ENCODE assay signal across 20 cellular contexts in the genomic region with DNA sequence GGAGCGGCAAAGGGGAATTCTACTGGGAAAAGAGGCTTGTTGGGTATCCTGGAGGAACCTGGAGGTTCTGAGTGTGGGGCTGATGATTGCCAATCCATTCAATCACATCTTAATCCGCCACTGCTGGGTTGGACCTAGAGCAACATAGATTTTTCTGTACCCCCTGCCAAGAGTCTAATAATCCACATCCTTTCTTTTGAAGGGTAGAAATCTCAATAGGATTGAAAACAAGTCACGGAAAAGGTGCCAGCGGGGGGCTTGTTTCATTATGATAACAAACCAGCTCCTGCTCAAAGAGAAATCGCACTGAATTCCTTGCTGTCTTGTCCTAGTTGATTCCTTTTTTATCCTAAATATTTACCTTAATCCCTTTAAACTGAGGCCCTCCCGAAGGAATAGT.
DNase-seq lines count a peak whose midpoint lies in the region; ATAC-seq, FAIRE-seq and TF ChIP-seq lines count a peak whose summit lies in the region.
"Had no signal": no experiment of that assay in that cellular context is flagged by ENCODE, and none has a peak within 500 bp of the region (broad histone marks: within the 10 kb centered on the region; RNA-seq: fewer than 3 reads in every experiment).

No MANE protein-coding gene starts in this region.

- no peak for TF ChIP-seq POLR2A in H1 (IDR thresholded peaks at IDR 0.05; ENCODE audit: control extremely low read depth in 1 of 2, low read depth in 2 of 2, low read length in 2 of 2)

- H3K79me1 ChIP-seq in H1 (ENCODE audit: low read depth, low read length): no peaks in the 10 kb centered on the region

- H3K4ac ChIP-seq in H1 (replicated peaks; ENCODE audit: insufficient read length, low read depth, low read length): no peak overlapping the region

- H3K36me3 Mint-ChIP-seq in neural crest cell (ENCODE audit: low read depth): no peaks in the 10 kb centered on the region
- H3K36me3 Mint-ChIP-seq: CD4-positive, alpha-beta memory T cell had no signal

- H2BK120ac ChIP-seq in H1 (replicated peaks; ENCODE audit: low read depth, low read length): no peak overlapping the region

- no peak overlapping the region for H2BK20ac ChIP-seq in H1 (ENCODE audit: low read length)

- no peak overlapping the region for H3K14ac ChIP-seq in H1 (ENCODE audit: insufficient read length)

- H3K9me3 ChIP-seq in H1 (ENCODE audit: insufficient read depth in 2 of 2, low read depth in 1 of 2, low read length in 1 of 2): no peaks in the 10 kb centered on the region

- no peaks in the 10 kb centered on the region for H3K23me2 ChIP-seq in H1 (ENCODE audit: low read depth, low read length)

- no peak overlapping the region for H3K27ac ChIP-seq in H1 (ENCODE audit: low read depth, low read length)
- H3K27ac ChIP-seq: 22Rv1; BLaER1 treated with 17β-estradiol and CSF1 and Interleukin-3, amounts not matched to agents 10 nM and 100 nM had no signal

- DNase-seq in NCI-H748 (lab: John Stamatoyannopoulos, UW; ENCODE audit: unreplicated experiment) (peak; percentile 32), NCI-H748 treated with DMSO at 0.1 percent for 48 hours (lab: John Stamatoyannopoulos, UW) (no peak), H1 (ENCODE audit: low read depth in 1 of 2, low spot score in 2 of 2) (no peak), neural crest cell (ENCODE audit: low read depth, low spot score) (no peak), hippocampal formation (lab: John Stamatoyannopoulos, UW) (no peak)
- DNase-seq: CD4-positive, alpha-beta memory T cell; GOT3; Kasumi-1; NCI-H187; NCI-H510A; NCI-H82; OCI-M1; Right ventricle myocardium superior; SW 1271 had no signal

- H4K91ac ChIP-seq in H1 (replicated peaks; ENCODE audit: insufficient read length, low read length): no peak overlapping the region

- no peak overlapping the region for H2BK12ac ChIP-seq in H1 (ENCODE audit: low read depth, low read length)

- TF ChIP-seq CTCF in H1 (IDR thresholded peaks at IDR 0.05; ENCODE audit: control extremely low read depth in 1 of 3, insufficient read depth in 1 of 3, low read depth in 1 of 3, low read length in 3 of 3) (no peak), neural crest cell (conservative IDR thresholded peaks at IDR 0.05) (no peak)

- H3K27me3 ChIP-seq in H1 (replicated peaks in 1 of 4; ENCODE audit: control insufficient read depth in 3 of 4, extremely low read depth in 1 of 4, insufficient read depth in 3 of 4, low read length in 3 of 4): no peaks in the 10 kb centered on the region
- H3K27me3 ChIP-seq: BLaER1 treated with 17β-estradiol and CSF1 and Interleukin-3, amounts not matched to agents 10 nM and 100 nM had no signal

- H3K56ac ChIP-seq in H1 (replicated peaks; ENCODE audit: insufficient read length, low read depth, low read length): no peak overlapping the region

- no peaks in the 10 kb centered on the region for H3K79me2 ChIP-seq in H1 (ENCODE audit: control insufficient read depth in 1 of 2, insufficient read depth in 2 of 2, low read length in 2 of 2)

- H3K4me2 ChIP-seq in H1 (ENCODE audit: insufficient read depth in 1 of 2, low read depth in 2 of 2, low read length in 2 of 2): no peak overlapping the region
- H3K4me2 ChIP-seq: BLaER1 treated with 17β-estradiol and CSF1 and Interleukin-3, amounts not matched to agents 10 nM and 100 nM had no signal

- H4K8ac ChIP-seq in H1 (ENCODE audit: extremely low read depth, insufficient read depth, low read length): no peak overlapping the region

- no peak overlapping the region for H2BK5ac ChIP-seq in H1 (ENCODE audit: low read depth, low read length)

- H3K27me3 Mint-ChIP-seq in neural crest cell (ENCODE audit: low read depth): no peaks in the 10 kb centered on the region

- H3K9me3 Mint-ChIP-seq in neural crest cell: peaks cover 3% of the 10 kb centered on the region

- H3K4me1 ChIP-seq in H1 (replicated peaks in 1 of 4; ENCODE audit: control insufficient read depth in 3 of 4, insufficient read depth in 4 of 4, low read length in 3 of 4): peaks cover 0 to 3% (median 0%) of the 10 kb centered on the region in 4 experiments; a peak in 2 of 7 replicates
- H3K4me1 ChIP-seq: BLaER1 treated with 17β-estradiol and CSF1 and Interleukin-3, amounts not matched to agents 10 nM and 100 nM had no signal

- ATAC-seq in HG03571 (IDR thresholded peaks at IDR 0.05; ENCODE audit: unreplicated experiment): no peak
- ATAC-seq in GM21526 (IDR thresholded peaks at IDR 0.05; ENCODE audit: low FRiP score, unreplicated experiment): no peak
- no peak for ATAC-seq in HG03460 (IDR thresholded peaks at IDR 0.05; ENCODE audit: unreplicated experiment)

- H4K20me1 ChIP-seq in H1 (replicated peaks in 1 of 2; ENCODE audit: control insufficient read depth in 1 of 2, insufficient read depth in 2 of 2, low read length in 2 of 2): no peaks in the 10 kb centered on the region
- H4K20me1 ChIP-seq: BLaER1 treated with 17β-estradiol and CSF1 and Interleukin-3, amounts not matched to agents 10 nM and 100 nM had no signal

- H3K36me3 ChIP-seq in H1 (ENCODE audit: control insufficient read depth in 2 of 4, insufficient read depth in 4 of 4, low read length in 3 of 4): no peaks in the 10 kb centered on the region
- H3K36me3 ChIP-seq: BLaER1 treated with 17β-estradiol and CSF1 and Interleukin-3, amounts not matched to agents 10 nM and 100 nM had no signal

- CTCF ChIA-PET in H1 (lab: Charles Lee; ENCODE audit: partially characterized antibody): interaction anchor here (1.5 kb wide), 1 partner anchor 11 kb away, joined by 3 read pairs; no protein-coding TSS in a partner anchor

- no peak for TF ChIP-seq RAD21 in H1 (IDR thresholded peaks at IDR 0.05 in 1 of 2, conservative IDR thresholded peaks at IDR 0.05 in 1 of 2; ENCODE audit: low read depth in 2 of 2, low read length in 2 of 2)

- 71% methylated on average over 6 of the region's 6 CpGs; no CpG with 5 or more reads in 1 of the 2 experiments for WGBS in H1 (ENCODE audit: extremely low coverage in 1 of 2, insufficient coverage in 1 of 2, insufficient read length in 1 of 2, insufficient replicate concordance in 2 of 2, low coverage in 1 of 2, low lambda C conversion rate in 2 of 2, missing lambda C conversion rate in 1 of 2), 2 experiments

- H2AFZ ChIP-seq in H1 (ENCODE audit: low read length): no peak overlapping the region

- H3K27ac Mint-ChIP-seq in neural crest cell (ENCODE audit: unreplicated experiment): peak overlapping the region; percentile 32
- H3K27ac Mint-ChIP-seq: CD4-positive, alpha-beta memory T cell had no signal

- no peak overlapping the region for H3K4me3 Mint-ChIP-seq in neural crest cell
- H3K4me3 Mint-ChIP-seq: CD4-positive, alpha-beta memory T cell had no signal

- H3K4me1 Mint-ChIP-seq in neural crest cell: no peaks in the 10 kb centered on the region
- H3K4me1 Mint-ChIP-seq: CD4-positive, alpha-beta memory T cell had no signal

- H3K18ac ChIP-seq in H1 (ENCODE audit: extremely low read depth, low read length): no peak overlapping the region

- H4K5ac ChIP-seq in H1 (ENCODE audit: insufficient read length, low read depth, low read length): no peak overlapping the region

- POLR2A ChIA-PET in H1 (lab: Charles Lee; ENCODE audit: partially characterized antibody): no interaction called here

- no peak for TF ChIP-seq EP300 in H1 (IDR thresholded peaks at IDR 0.05; ENCODE audit: borderline replicate concordance in 1 of 2, low read depth in 2 of 2, low read length in 2 of 2)

- no peak overlapping the region for H2BK15ac ChIP-seq in H1 (ENCODE audit: low read length)

- H3K23ac ChIP-seq in H1 (ENCODE audit: insufficient read length): no peak overlapping the region

- no peak overlapping the region for H3K4me3 ChIP-seq in H1 (ENCODE audit: extremely low read depth in 1 of 4, insufficient read depth in 2 of 4, low read depth in 3 of 4, low read length in 4 of 4)
- H3K4me3 ChIP-seq: BLaER1 treated with 17β-estradiol and CSF1 and Interleukin-3, amounts not matched to agents 10 nM and 100 nM had no signal

- no peak overlapping the region for H3K9ac ChIP-seq in H1 (replicated peaks in 1 of 4; ENCODE audit: extremely low read depth in 1 of 4, low read depth in 3 of 4, low read length in 3 of 4)
- H3K9ac ChIP-seq: BLaER1 treated with 17β-estradiol and CSF1 and Interleukin-3, amounts not matched to agents 10 nM and 100 nM had no signal

- no peak overlapping the region for H2AK5ac ChIP-seq in H1 (ENCODE audit: low read depth, low read length)

- FAIRE-seq in H1 (lab: Jason Lieb, UNC): peak; percentile 7
- FAIRE-seq: GM12891 had no signal

TF ChIP-seq in H1, 55 proteins besides CTCF, POLR2A, EP300 and RAD21:
- TF ChIP-seq SRF (IDR thresholded peaks at IDR 0.05; ENCODE audit: low read depth, low read length) (no peak), RNF2 (IDR thresholded peaks at IDR 0.05; ENCODE audit: borderline replicate concordance, low read depth, low read length, missing control alignments, poor library complexity, severe bottlenecking) (no peak), CBX5 (IDR thresholded peaks at IDR 0.05; ENCODE audit: low read depth, low read length) (no peak), GTF2F1 (IDR thresholded peaks at IDR 0.05; ENCODE audit: borderline replicate concordance, low read depth, low read length) (no peak), SAP30 (IDR thresholded peaks at IDR 0.05; ENCODE audit: insufficient read depth, insufficient replicate concordance, low read length) (no peak), HDAC2 (IDR thresholded peaks at IDR 0.05; ENCODE audit: borderline replicate concordance in 1 of 2, low read depth in 2 of 2, low read length in 2 of 2) (no peak)
